Comparison of ENCODE assay signal across 17 cellular contexts in the genomic region with DNA sequence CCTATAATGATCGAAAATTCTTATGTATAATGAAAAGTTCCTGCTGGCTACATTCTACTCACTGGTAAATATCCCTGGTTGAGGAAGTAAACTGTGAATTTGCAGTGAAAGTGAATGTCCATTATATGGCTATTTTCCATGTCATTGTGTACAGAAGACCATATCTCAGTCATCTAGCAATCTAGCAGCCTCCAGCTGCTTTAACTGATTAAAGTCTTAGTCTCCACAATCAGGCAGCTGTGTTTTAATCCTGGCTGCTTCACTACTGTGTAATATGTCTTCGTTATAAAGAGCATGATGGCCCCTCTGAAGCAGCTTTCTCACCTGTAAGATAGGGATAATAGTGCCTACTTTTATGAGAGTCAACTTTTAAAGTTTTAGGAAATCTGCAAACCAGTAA. TPM values are rescaled to one million over a fixed set of nuclear protein-coding genes. Genes with fewer than 3 reads are reported as not detected.
"Had no signal": no experiment of that assay in that cellular context is flagged by ENCODE, and none has a peak within 500 bp of the region (broad histone marks: within the 10 kb centered on the region; RNA-seq: fewer than 3 reads in every experiment).

No MANE protein-coding gene starts in this region.

- H3K27me3 ChIP-seq: brain microvascular endothelial cell, cardiac muscle cell had no signal

- H3K36me3 ChIP-seq: brain microvascular endothelial cell, cardiac muscle cell had no signal

- ATAC-seq: activated T-cell treated with anti-CD3 and anti-CD28 coated beads, Interleukin-2, amount 50 U/mL, for 72 hours had no signal

- H3K27ac ChIP-seq: brain microvascular endothelial cell, cardiac muscle cell had no signal

- DNase-seq: activated CD4-positive, alpha-beta memory T cell treated with anti-CD3 and anti-CD28 coated beads for 36 hours; activated CD4-positive, alpha-beta T cell treated with anti-CD3 and anti-CD28 coated beads, Interleukin-2, amount 10 ng/mL, durations not matched to agents 7 days and 5 days; activated CD4-positive, CD25-positive, alpha-beta regulatory T cell; activated CD8-positive, alpha-beta memory T cell treated with anti-CD3 and anti-CD28 coated beads for 24 hours; activated gamma-delta T cell treated with Interleukin-2 at 50 U/mL for 16 hours; activated naive CD4-positive, alpha-beta T cell treated with anti-CD3 and anti-CD28 coated beads, Interleukin-2, amount 10 ng/mL, durations not matched to agents 7 days and 5 days; activated naive CD8-positive, alpha-beta T cell treated with anti-CD3 and anti-CD28 coated beads for 36 hours; activated T-cell treated with anti-CD3 and anti-CD28 coated beads, Interleukin-2, amount 50 U/mL, for 72 hours; brain microvascular endothelial cell; MM.1S; NCI-H1105; NCI-H1436; NCI-H1694 treated with DMSO at 0.1 percent for 48 hours; NCI-H2029 treated with DMSO at 0.1 percent for 48 hours; NK-92 treated with Interleukin-12 subunit alpha and Interleukin-12 subunit beta, amount 100 ng/mL, for 24 hours; SHP77 had no signal

- H3K4me3 ChIP-seq: cardiac muscle cell had no signal

RNA-seq across cellular contexts. Expression of a gene that starts 11.4 kb away (rescaled TPM):
- polyA plus RNA-seq: cardiac muscle cell had no signal

RNA-seq across cellular contexts. Expression of a gene that starts 33.4 kb away (rescaled TPM):
- polyA plus RNA-seq: cardiac muscle cell had no signal
